Comparison of ENCODE assay signal across 1 cellular context in the genomic region with DNA sequence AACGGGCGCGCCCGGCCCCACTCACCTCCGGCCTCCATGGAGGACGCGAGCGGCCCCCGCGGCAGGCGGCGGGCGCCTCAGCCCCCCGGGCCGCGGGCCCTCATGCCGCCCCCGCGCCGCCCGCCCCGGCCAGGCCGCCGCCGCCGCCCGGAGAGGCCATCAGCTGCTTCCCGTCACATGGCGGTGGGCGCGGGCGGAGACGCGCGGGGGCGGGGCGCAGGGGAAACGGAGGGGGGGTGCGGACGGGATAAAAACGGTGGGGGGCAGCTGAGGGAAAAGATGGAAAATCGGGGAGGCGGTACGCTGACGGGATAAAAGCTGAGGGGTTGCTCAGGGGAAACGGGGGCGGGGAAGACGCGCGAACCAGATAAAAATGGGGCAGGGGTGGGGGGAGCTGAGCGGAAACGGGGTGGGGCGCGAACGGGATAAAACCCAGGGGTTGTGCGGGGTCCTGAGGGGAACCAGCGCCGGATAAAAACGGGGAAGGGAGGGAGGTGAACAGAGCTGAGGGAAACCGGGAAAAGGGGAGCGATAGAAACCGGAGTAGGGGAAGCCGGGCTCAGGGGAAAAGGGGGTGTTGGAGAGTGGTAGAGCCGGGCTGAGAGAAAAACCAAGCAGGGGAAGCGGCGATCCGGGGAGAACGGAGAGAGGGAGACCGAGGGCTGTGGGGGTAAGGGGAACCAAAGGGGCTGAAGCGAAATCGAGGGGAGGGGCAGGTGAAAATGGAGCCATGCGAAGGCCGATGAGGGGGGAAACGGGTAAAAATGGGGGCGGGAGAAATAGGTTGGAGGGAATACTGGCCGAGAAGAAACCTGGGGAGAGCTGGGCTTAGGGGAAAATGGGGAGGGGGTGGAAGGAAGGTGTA.
TF ChIP-seq lines count a peak whose summit lies in the region.

A gene (minus strand): TSS at position 169 of the 865 bp plus-strand sequence. CDS start 131 bp downstream, at position 38.

TF ChIP-seq in SK-N-SH, 30 proteins besides CTCF, POLR2A, EP300 and RAD21 (continued from another document):
- TF ChIP-seq, protein P1, sequence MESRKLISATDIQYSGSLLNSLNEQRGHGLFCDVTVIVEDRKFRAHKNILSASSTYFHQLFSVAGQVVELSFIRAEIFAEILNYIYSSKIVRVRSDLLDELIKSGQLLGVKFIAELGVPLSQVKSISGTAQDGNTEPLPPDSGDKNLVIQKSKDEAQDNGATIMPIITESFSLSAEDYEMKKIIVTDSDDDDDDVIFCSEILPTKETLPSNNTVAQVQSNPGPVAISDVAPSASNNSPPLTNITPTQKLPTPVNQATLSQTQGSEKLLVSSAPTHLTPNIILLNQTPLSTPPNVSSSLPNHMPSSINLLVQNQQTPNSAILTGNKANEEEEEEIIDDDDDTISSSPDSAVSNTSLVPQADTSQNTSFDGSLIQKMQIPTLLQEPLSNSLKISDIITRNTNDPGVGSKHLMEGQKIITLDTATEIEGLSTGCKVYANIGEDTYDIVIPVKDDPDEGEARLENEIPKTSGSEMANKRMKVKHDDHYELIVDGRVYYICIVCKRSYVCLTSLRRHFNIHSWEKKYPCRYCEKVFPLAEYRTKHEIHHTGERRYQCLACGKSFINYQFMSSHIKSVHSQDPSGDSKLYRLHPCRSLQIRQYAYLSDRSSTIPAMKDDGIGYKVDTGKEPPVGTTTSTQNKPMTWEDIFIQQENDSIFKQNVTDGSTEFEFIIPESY (IDR thresholded peaks at IDR 0.05; ENCODE audit: borderline replicate concordance, low read depth): no peak
- no peak for TF ChIP-seq FOXM1 (IDR thresholded peaks at IDR 0.05; ENCODE audit: low read depth)
- TF ChIP-seq, protein P2, sequence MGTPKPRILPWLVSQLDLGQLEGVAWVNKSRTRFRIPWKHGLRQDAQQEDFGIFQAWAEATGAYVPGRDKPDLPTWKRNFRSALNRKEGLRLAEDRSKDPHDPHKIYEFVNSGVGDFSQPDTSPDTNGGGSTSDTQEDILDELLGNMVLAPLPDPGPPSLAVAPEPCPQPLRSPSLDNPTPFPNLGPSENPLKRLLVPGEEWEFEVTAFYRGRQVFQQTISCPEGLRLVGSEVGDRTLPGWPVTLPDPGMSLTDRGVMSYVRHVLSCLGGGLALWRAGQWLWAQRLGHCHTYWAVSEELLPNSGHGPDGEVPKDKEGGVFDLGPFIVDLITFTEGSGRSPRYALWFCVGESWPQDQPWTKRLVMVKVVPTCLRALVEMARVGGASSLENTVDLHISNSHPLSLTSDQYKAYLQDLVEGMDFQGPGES (IDR thresholded peaks at IDR 0.05; ENCODE audit: low read depth, low read length): no peak
- no peak for TF ChIP-seq FOSL2 (IDR thresholded peaks at IDR 0.05; ENCODE audit: borderline replicate concordance, low read depth)
- no peak for TF ChIP-seq FOXJ3 (CRISPR knock-in tag; IDR thresholded peaks at IDR 0.05)
- TF ChIP-seq, protein P3, sequence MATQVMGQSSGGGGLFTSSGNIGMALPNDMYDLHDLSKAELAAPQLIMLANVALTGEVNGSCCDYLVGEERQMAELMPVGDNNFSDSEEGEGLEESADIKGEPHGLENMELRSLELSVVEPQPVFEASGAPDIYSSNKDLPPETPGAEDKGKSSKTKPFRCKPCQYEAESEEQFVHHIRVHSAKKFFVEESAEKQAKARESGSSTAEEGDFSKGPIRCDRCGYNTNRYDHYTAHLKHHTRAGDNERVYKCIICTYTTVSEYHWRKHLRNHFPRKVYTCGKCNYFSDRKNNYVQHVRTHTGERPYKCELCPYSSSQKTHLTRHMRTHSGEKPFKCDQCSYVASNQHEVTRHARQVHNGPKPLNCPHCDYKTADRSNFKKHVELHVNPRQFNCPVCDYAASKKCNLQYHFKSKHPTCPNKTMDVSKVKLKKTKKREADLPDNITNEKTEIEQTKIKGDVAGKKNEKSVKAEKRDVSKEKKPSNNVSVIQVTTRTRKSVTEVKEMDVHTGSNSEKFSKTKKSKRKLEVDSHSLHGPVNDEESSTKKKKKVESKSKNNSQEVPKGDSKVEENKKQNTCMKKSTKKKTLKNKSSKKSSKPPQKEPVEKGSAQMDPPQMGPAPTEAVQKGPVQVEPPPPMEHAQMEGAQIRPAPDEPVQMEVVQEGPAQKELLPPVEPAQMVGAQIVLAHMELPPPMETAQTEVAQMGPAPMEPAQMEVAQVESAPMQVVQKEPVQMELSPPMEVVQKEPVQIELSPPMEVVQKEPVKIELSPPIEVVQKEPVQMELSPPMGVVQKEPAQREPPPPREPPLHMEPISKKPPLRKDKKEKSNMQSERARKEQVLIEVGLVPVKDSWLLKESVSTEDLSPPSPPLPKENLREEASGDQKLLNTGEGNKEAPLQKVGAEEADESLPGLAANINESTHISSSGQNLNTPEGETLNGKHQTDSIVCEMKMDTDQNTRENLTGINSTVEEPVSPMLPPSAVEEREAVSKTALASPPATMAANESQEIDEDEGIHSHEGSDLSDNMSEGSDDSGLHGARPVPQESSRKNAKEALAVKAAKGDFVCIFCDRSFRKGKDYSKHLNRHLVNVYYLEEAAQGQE (IDR thresholded peaks at IDR 0.05; ENCODE audit: low read depth, low read length): no peak
